9 cellular contexts compared by ENCODE assay signal in genomic region chr2:176106636-176107539, GRCh38. TPM values are rescaled to one million over a fixed set of nuclear protein-coding genes. Genes with fewer than 3 reads are reported as not detected.
DNase-seq lines count a peak whose midpoint lies in the region; ATAC-seq, FAIRE-seq and TF ChIP-seq lines count a peak whose summit lies in the region.
"Had no signal": no experiment of that assay in that cellular context is flagged by ENCODE, and none has a peak within 500 bp of the region (broad histone marks: within the 10 kb centered on the region; RNA-seq: fewer than 3 reads in every experiment).

HOXD11 (plus strand) TSS chr2:176107280; CDS start chr2:176107356, 76 bp downstream.

- 5% methylated on average over 63 of the region's 82 CpGs; no CpG with 5 or more reads in 1 of the 2 experiments for WGBS in H1 (ENCODE audit: extremely low coverage in 1 of 2, insufficient coverage in 1 of 2, insufficient read length in 1 of 2, insufficient replicate concordance in 2 of 2, low coverage in 1 of 2, low lambda C conversion rate in 2 of 2, missing lambda C conversion rate in 1 of 2), 2 experiments
- 3% methylated on average over 59 to 82 of the region's 82 CpGs for WGBS in pancreas, 2 donors

- H2BK12ac ChIP-seq in H1 (ENCODE audit: low read depth, low read length) = peak within 1 kb of the TSS; percentile 94; the same call in 1 of the 2 replicates

- H3K27ac ChIP-seq in H1 (ENCODE audit: low read depth, low read length) (no peak within 1 kb of the TSS), pancreas (no peak within 1 kb of the TSS)

- TF ChIP-seq CTCF in H1 (IDR thresholded peaks at IDR 0.05; ENCODE audit: control extremely low read depth in 1 of 3, insufficient read depth in 1 of 3, low read depth in 1 of 3, low read length in 3 of 3) = no peak
- TF ChIP-seq CTCF in pancreas (IDR thresholded peaks at IDR 0.05) = no peak

- H3K23ac ChIP-seq in H1 (ENCODE audit: insufficient read length) = no peak within 1 kb of the TSS

- peak within 1 kb of the TSS; percentile 18 to 67; a peak in 3 of 4 replicates for H3K4me2 ChIP-seq in H1 (ENCODE audit: insufficient read depth in 1 of 2, low read depth in 2 of 2, low read length in 2 of 2)

- H4K91ac ChIP-seq in H1 (replicated peaks; ENCODE audit: insufficient read length, low read length) = no peak within 1 kb of the TSS

- H3K56ac ChIP-seq in H1 (replicated peaks; ENCODE audit: insufficient read length, low read depth, low read length) = no peak within 1 kb of the TSS

- POLR2A ChIA-PET in activated CD4-positive, alpha-beta T cell treated with anti-CD3 and anti-CD28 coated beads, Interleukin-2, amount 10 ng/mL, durations not matched to agents 7 days and 5 days (lab: Charles Lee) = no interaction called here
- POLR2A ChIA-PET in H1 (lab: Charles Lee; ENCODE audit: partially characterized antibody) = interaction anchor here (2.5 kb wide), 1 partner anchor 10 kb away, joined by 12 read pairs; no protein-coding TSS in a partner anchor

- CTCF ChIA-PET in activated CD4-positive, alpha-beta T cell treated with anti-CD3 and anti-CD28 coated beads, Interleukin-2, amount 10 ng/mL, durations not matched to agents 7 days and 5 days (lab: Charles Lee) = interaction anchor here (0.6 to 0.9 kb wide), 2 partner anchors 20 to 1410 kb away, joined by 4 read pairs; no protein-coding TSS in a partner anchor
- CTCF ChIA-PET in H1 (lab: Charles Lee; ENCODE audit: partially characterized antibody) = interaction anchor here (1.0 to 2.0 kb wide), 4 partner anchors 9 to 26 kb away, joined by 3 to 5 read pairs (median 4); no protein-coding TSS in a partner anchor

- peaks cover 0 to 4% (median 0%) of the 10 kb centered on the region in 4 experiments; a peak in 1 of 8 replicates for H3K36me3 ChIP-seq in H1 (ENCODE audit: control insufficient read depth in 2 of 4, insufficient read depth in 4 of 4, low read length in 3 of 4)
- no peaks in the 10 kb centered on the region for H3K36me3 ChIP-seq in pancreas

- ATAC-seq in pancreas (peak in 3 of 4 donors; percentile 44 to 64 (median 53)), GM21576 (IDR thresholded peaks at IDR 0.05; ENCODE audit: unreplicated experiment) (no peak)

- peak within 1 kb of the TSS; percentile 48 for H3K18ac ChIP-seq in H1 (ENCODE audit: extremely low read depth, low read length)

- no peak within 1 kb of the TSS for H2BK5ac ChIP-seq in H1 (ENCODE audit: low read depth, low read length)

- H3K14ac ChIP-seq in H1 (ENCODE audit: insufficient read length) = no peak within 1 kb of the TSS

- no peak within 1 kb of the TSS for H3K9ac ChIP-seq in H1 (replicated peaks in 1 of 4; ENCODE audit: extremely low read depth in 1 of 4, low read depth in 3 of 4, low read length in 3 of 4)

- intact Hi-C loops in pancreas (cut with DNase I) = loop anchor here in 1 of 3 donors (10.0 kb wide), 1 partner anchor 752 kb away; no protein-coding TSS in a partner anchor

- H3K27me3 ChIP-seq in H1 (replicated peaks in 1 of 4; ENCODE audit: control insufficient read depth in 3 of 4, extremely low read depth in 1 of 4, insufficient read depth in 3 of 4, low read length in 3 of 4) (peaks cover 98 to 99% (median 99%) of the 10 kb centered on the region in 4 experiments), pancreas (peaks cover 10 to 81% (median 32%) of the 10 kb centered on the region in 4 donors)

- H4K20me1 ChIP-seq in H1 (replicated peaks in 1 of 2; ENCODE audit: control insufficient read depth in 1 of 2, insufficient read depth in 2 of 2, low read length in 2 of 2) = peaks cover 14 to 45% of the 10 kb centered on the region in 2 experiments

- H3K79me2 ChIP-seq in H1 (ENCODE audit: control insufficient read depth in 1 of 2, insufficient read depth in 2 of 2, low read length in 2 of 2) = no peaks in the 10 kb centered on the region

- H3K36me3 Mint-ChIP-seq in activated CD4-positive, alpha-beta T cell treated with anti-CD3 and anti-CD28 coated beads, Interleukin-2, amount 10 ng/mL, durations not matched to agents 7 days and 5 days (ENCODE audit: low read depth) = peaks cover 2% of the 10 kb centered on the region

- no peak within 1 kb of the TSS for H2BK120ac ChIP-seq in H1 (replicated peaks; ENCODE audit: low read depth, low read length)

- H3K4me3 Mint-ChIP-seq in activated CD4-positive, alpha-beta T cell treated with anti-CD3 and anti-CD28 coated beads, Interleukin-2, amount 10 ng/mL, durations not matched to agents 7 days and 5 days = peak within 1 kb of the TSS; percentile 50

- no peaks in the 10 kb centered on the region for H3K9me3 Mint-ChIP-seq in activated CD4-positive, alpha-beta T cell treated with anti-CD3 and anti-CD28 coated beads, Interleukin-2, amount 10 ng/mL, durations not matched to agents 7 days and 5 days

- no peak within 1 kb of the TSS for H4K5ac ChIP-seq in H1 (ENCODE audit: insufficient read length, low read depth, low read length)

- H3K27ac Mint-ChIP-seq in activated CD4-positive, alpha-beta T cell treated with anti-CD3 and anti-CD28 coated beads, Interleukin-2, amount 10 ng/mL, durations not matched to agents 7 days and 5 days = peak within 1 kb of the TSS; percentile 76

- TF ChIP-seq POLR2A in H1 (IDR thresholded peaks at IDR 0.05; ENCODE audit: control extremely low read depth in 1 of 2, low read depth in 2 of 2, low read length in 2 of 2) = no peak

- peak within 1 kb of the TSS; percentile 80; the same call in 1 of the 2 replicates for H4K8ac ChIP-seq in H1 (ENCODE audit: extremely low read depth, insufficient read depth, low read length)

- H3K23me2 ChIP-seq in H1 (ENCODE audit: low read depth, low read length) = 0 out of 2 replicates have a peak, but pooled peaks cover 2% of the 10 kb centered on the region

- H3K79me1 ChIP-seq in H1 (ENCODE audit: low read depth, low read length) = no peaks in the 10 kb centered on the region

- H3K4me1 ChIP-seq in H1 (replicated peaks in 1 of 4; ENCODE audit: control insufficient read depth in 3 of 4, insufficient read depth in 4 of 4, low read length in 3 of 4) (peaks cover 0 to 21% (median 10%) of the 10 kb centered on the region in 4 experiments; a peak in 5 of 7 replicates), pancreas (peaks cover 0 to 4% (median 0%) of the 10 kb centered on the region in 3 donors)

- TF ChIP-seq EP300 in H1 (IDR thresholded peaks at IDR 0.05; ENCODE audit: borderline replicate concordance in 1 of 2, low read depth in 2 of 2, low read length in 2 of 2) = no peak

- H3K4me3 ChIP-seq in H1 (ENCODE audit: extremely low read depth in 1 of 4, insufficient read depth in 2 of 4, low read depth in 3 of 4, low read length in 4 of 4) = peak within 1 kb of the TSS in 2 of 4 experiments; percentile 3 to 41; a peak in 2 of 8 replicates
- H3K4me3 ChIP-seq in pancreas = peak within 1 kb of the TSS in 1 of 4 donors; percentile 23

- no peak for TF ChIP-seq RAD21 in H1 (IDR thresholded peaks at IDR 0.05 in 1 of 2, conservative IDR thresholded peaks at IDR 0.05 in 1 of 2; ENCODE audit: low read depth in 2 of 2, low read length in 2 of 2)

- peaks cover 84% of the 10 kb centered on the region for H3K27me3 Mint-ChIP-seq in activated CD4-positive, alpha-beta T cell treated with anti-CD3 and anti-CD28 coated beads, Interleukin-2, amount 10 ng/mL, durations not matched to agents 7 days and 5 days

- H2AFZ ChIP-seq in H1 (ENCODE audit: low read length) = no peak within 1 kb of the TSS

- H3K4me1 Mint-ChIP-seq in activated CD4-positive, alpha-beta T cell treated with anti-CD3 and anti-CD28 coated beads, Interleukin-2, amount 10 ng/mL, durations not matched to agents 7 days and 5 days = peaks cover 6% of the 10 kb centered on the region

- H2AK5ac ChIP-seq in H1 (ENCODE audit: low read depth, low read length) = 0 out of 2 replicates have a peak within 1 kb of the TSS, but pooled peaks have one; percentile 92

- peak within 1 kb of the TSS; percentile 53; the same call in 1 of the 2 replicates for H2BK15ac ChIP-seq in H1 (ENCODE audit: low read length)

- no peak within 1 kb of the TSS for H3K4ac ChIP-seq in H1 (replicated peaks; ENCODE audit: insufficient read length, low read depth, low read length)

- peak within 1 kb of the TSS; percentile 93 for H2BK20ac ChIP-seq in H1 (ENCODE audit: low read length)

- no peak for DNase-seq in activated CD4-positive, alpha-beta T cell treated with anti-CD3 and anti-CD28 coated beads, Interleukin-2, amount 10 ng/mL, durations not matched to agents 7 days and 5 days
- no peak for DNase-seq in activated CD4-positive, alpha-beta T cell treated with anti-CD3 and anti-CD28 coated beads for 48 hours
- DNase-seq in NCI-H69 (lab: John Stamatoyannopoulos, UW) = peak; percentile 97
- DNase-seq in H1 (ENCODE audit: low read depth in 1 of 2, low spot score in 2 of 2) = peak in 1 of 2 experiments; percentile 78
- no peak for DNase-seq in pancreas
- DNase-seq in germinal center (ENCODE audit: low spot score) = no peak
- DNase-seq in AML-193 (lab: John Stamatoyannopoulos, UW) = no peak

- H3K9me3 ChIP-seq in H1 (ENCODE audit: insufficient read depth in 2 of 2, low read depth in 1 of 2, low read length in 1 of 2) = no peaks in the 10 kb centered on the region
- no peaks in the 10 kb centered on the region for H3K9me3 ChIP-seq in pancreas

- FAIRE-seq in H1 (lab: Jason Lieb, UNC) = no peak
- no peak for FAIRE-seq in pancreas (lab: Jason Lieb, UNC)

TF ChIP-seq in H1, 55 proteins besides CTCF, POLR2A, EP300 and RAD21 (continues in another document):
- TF ChIP-seq ASH2L (IDR thresholded peaks at IDR 0.05; ENCODE audit: low read length) (peak; percentile 84), TEAD4 (IDR thresholded peaks at IDR 0.05; ENCODE audit: low read depth, low read length) (no peak), CTBP2 (IDR thresholded peaks at IDR 0.05; ENCODE audit: borderline replicate concordance, insufficient read depth, insufficient read length, low read length) (peak; percentile 89)
- TF ChIP-seq, protein P1, sequence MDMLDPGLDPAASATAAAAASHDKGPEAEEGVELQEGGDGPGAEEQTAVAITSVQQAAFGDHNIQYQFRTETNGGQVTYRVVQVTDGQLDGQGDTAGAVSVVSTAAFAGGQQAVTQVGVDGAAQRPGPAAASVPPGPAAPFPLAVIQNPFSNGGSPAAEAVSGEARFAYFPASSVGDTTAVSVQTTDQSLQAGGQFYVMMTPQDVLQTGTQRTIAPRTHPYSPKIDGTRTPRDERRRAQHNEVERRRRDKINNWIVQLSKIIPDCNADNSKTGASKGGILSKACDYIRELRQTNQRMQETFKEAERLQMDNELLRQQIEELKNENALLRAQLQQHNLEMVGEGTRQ (IDR thresholded peaks at IDR 0.05; ENCODE audit: low read length) = peak; percentile 55; the same call in 1 of the 2 replicates

RNA-seq across cellular contexts. Expression of gene HOXD11, which starts in this region (rescaled TPM):
- not detected for total RNA-seq in activated CD4-positive, alpha-beta T cell treated with anti-CD3 and anti-CD28 coated beads, Interleukin-2, amount 10 ng/mL, durations not matched to agents 7 days and 5 days
- not detected in 2 replicates for total RNA-seq in H1 (2021; fragmentation: NEBNext Ultra II Directional; extraction: Animal tissue kit (Norgen Biotek cat#: 25700))
- polyA plus RNA-seq in H1 (2011; rRNA removed) = not detected in 2 replicates
- not detected for polyA plus RNA-seq in H1 (2011; cell fraction: cytosol; rRNA removed)
- polyA plus RNA-seq in H1 (2011; cell fraction: nucleus; rRNA removed) = not detected
- not detected in 4 replicates for polyA plus RNA-seq in H1 (2012, experiment 1 of 2)
- not detected for polyA plus RNA-seq in H1 (2012, experiment 2 of 2)
- polyA plus RNA-seq in H1 (2013, experiment 1 of 2) = not detected
- not detected for polyA plus RNA-seq in H1 (2013, experiment 2 of 2)
- polyA minus RNA-seq in H1 (2011; rRNA and poly(A)+ RNA removed) = not detected in 2 replicates
- polyA minus RNA-seq in H1 (2011; cell fraction: cytosol; rRNA and poly(A)+ RNA removed) = not detected
- not detected for polyA minus RNA-seq in H1 (2011; cell fraction: nucleus; rRNA and poly(A)+ RNA removed)
- total RNA-seq in pancreas = not detected
- polyA plus RNA-seq in pancreas = not detected
- total RNA-seq: activated CD8-positive, alpha-beta memory T cell treated with anti-CD3 and anti-CD28 coated beads for 36 hours had no signal

Comparison
In these comparisons a context has a peak if more than half of its experiments do, and no peak if none do; other contexts are left out.
1. Peak in ATAC-seq in pancreas; RNA of the gene not detected or under 1 TPM.